Comparison of ENCODE assay signal across 21 cellular contexts in the genomic region with DNA sequence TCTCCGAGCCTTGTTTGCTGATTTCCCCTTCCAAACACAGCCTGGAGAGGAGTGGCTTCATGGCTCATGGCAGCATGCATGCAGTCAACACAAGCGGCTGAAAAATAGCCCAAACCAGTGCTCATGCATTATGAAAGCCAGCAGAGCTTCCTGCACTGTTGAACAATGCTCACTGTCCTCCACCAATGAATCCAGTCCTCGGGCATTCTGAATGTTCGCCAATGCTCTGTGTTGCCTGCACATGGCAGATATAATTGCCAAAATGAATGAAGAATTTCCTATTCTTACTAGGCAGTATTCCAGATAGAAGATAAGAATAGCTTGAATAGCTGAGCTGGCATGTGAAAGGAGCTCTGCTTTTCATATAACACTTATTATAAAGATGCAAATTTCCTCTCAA.
A peak's percentile ranks its signal among the peaks of the same experiment; 100 is the strongest.
DNase-seq lines count a peak whose midpoint lies in the region; ATAC-seq and TF ChIP-seq lines count a peak whose summit lies in the region.
"Had no signal": no experiment of that assay in that cellular context is flagged by ENCODE, and none has a peak within 500 bp of the region (broad histone marks: within the 10 kb centered on the region; RNA-seq: fewer than 3 reads in every experiment).

No MANE protein-coding gene starts in this region.

- H3K4me1 ChIP-seq in right cardiac atrium (ENCODE audit: control insufficient read depth, insufficient read depth, low read length) (no peaks in the 10 kb centered on the region), upper lobe of right lung (no peaks in the 10 kb centered on the region)
- H3K4me1 ChIP-seq: pancreas, spleen had no signal

- peaks cover 0 to 10% (median 2%) of the 10 kb centered on the region in 5 experiments for H3K9me3 Mint-ChIP-seq in brain
- H3K9me3 Mint-ChIP-seq: stimulated activated naive B cell treated with anti-CD40 and anti-IgM and Interleukin-4, amounts not matched to agents 10 μg/mL and 1 μg/mL and 100 μg/mL, for 72 hours; type B pancreatic cell had no signal

- peak overlapping the region in 3 of 5 experiments; percentile 12 to 78 (median 60) for H3K4me3 Mint-ChIP-seq in brain
- H3K4me3 Mint-ChIP-seq: CD4-positive, alpha-beta T cell; stimulated activated naive B cell treated with anti-CD40 and anti-IgM and Interleukin-4, amounts not matched to agents 10 μg/mL and 1 μg/mL and 100 μg/mL, for 72 hours; T-helper 17 cell; type B pancreatic cell had no signal

- ATAC-seq in Right ventricle myocardium superior (ENCODE audit: poor library complexity) (peak; percentile 29), right cardiac atrium (peak; percentile 28 to 88), upper lobe of right lung (peak; percentile 34)
- ATAC-seq: activated CD4-positive, CD25-positive, alpha-beta regulatory T cell treated with anti-CD3 and anti-CD28 coated beads, Interleukin-2, amount 50 U/mL, for 24 hours; mucosa of descending colon; Panc1; pancreas; stimulated activated naive B cell treated with anti-CD40 and anti-IgM and Interleukin-4, amounts not matched to agents 10 μg/mL and 1 μg/mL and 100 μg/mL, for 72 hours; T-helper 17 cell had no signal

- H3K27ac ChIP-seq in right cardiac atrium (ENCODE audit: low read length), result no peak overlapping the region
- H3K27ac ChIP-seq in upper lobe of right lung, result no peak overlapping the region
- H3K27ac ChIP-seq: pancreas, spleen had no signal

- no peaks in the 10 kb centered on the region for H3K9me3 ChIP-seq in right cardiac atrium (ENCODE audit: control insufficient read depth, low read length)
- H3K9me3 ChIP-seq in upper lobe of right lung, result no peaks in the 10 kb centered on the region
- H3K9me3 ChIP-seq: mucosa of descending colon, pancreas had no signal

- 23% methylated on average over 4 of the region's 4 CpGs for whole genome bisulfite sequencing in right cardiac atrium

- H3K27me3 Mint-ChIP-seq in brain, result no peaks in the 10 kb centered on the region
- H3K27me3 Mint-ChIP-seq: CD4-positive, alpha-beta T cell; stimulated activated naive B cell treated with anti-CD40 and anti-IgM and Interleukin-4, amounts not matched to agents 10 μg/mL and 1 μg/mL and 100 μg/mL, for 72 hours; T-helper 17 cell had no signal

- H3K36me3 Mint-ChIP-seq in brain, result no peaks in the 10 kb centered on the region
- H3K36me3 Mint-ChIP-seq: stimulated activated naive B cell treated with anti-CD40 and anti-IgM and Interleukin-4, amounts not matched to agents 10 μg/mL and 1 μg/mL and 100 μg/mL, for 72 hours; type B pancreatic cell had no signal

- peaks cover 22% of the 10 kb centered on the region for H3K4me1 Mint-ChIP-seq in brain
- H3K4me1 Mint-ChIP-seq: stimulated activated naive B cell treated with anti-CD40 and anti-IgM and Interleukin-4, amounts not matched to agents 10 μg/mL and 1 μg/mL and 100 μg/mL, for 72 hours; T-helper 17 cell had no signal

- intact Hi-C loops in Right ventricle myocardium superior (cut with DNase I) (no loop called here), cardiac septum (cut with DNase I) (no loop called here), right cardiac atrium (cut with DNase I) (loop anchor here in 2 of 4 donors (10.0 kb wide), 2 partner anchors 850 to 860 kb away; no protein-coding TSS in a partner anchor), upper lobe of right lung (cut with DNase I) (no loop called here)

- H3K4me3 ChIP-seq in right cardiac atrium (ENCODE audit: low read length) (no peak overlapping the region), upper lobe of right lung (no peak overlapping the region)
- H3K4me3 ChIP-seq: mucosa of descending colon, pancreas, spleen had no signal

- H3K36me3 ChIP-seq in upper lobe of right lung, result no peaks in the 10 kb centered on the region
- H3K36me3 ChIP-seq: pancreas, spleen had no signal

- TF ChIP-seq CTCF in brain (conservative IDR thresholded peaks at IDR 0.05) (no peak), upper lobe of right lung (IDR thresholded peaks at IDR 0.05) (no peak)

- H3K27ac Mint-ChIP-seq in brain, result peak overlapping the region in 4 of 5 experiments; percentile 48 to 87 (median 72)
- H3K27ac Mint-ChIP-seq: CD4-positive, alpha-beta T cell; stimulated activated naive B cell treated with anti-CD40 and anti-IgM and Interleukin-4, amounts not matched to agents 10 μg/mL and 1 μg/mL and 100 μg/mL, for 72 hours; T-helper 17 cell; type B pancreatic cell had no signal

- H3K27me3 ChIP-seq in right cardiac atrium (ENCODE audit: control insufficient read depth, insufficient read depth), result no peaks in the 10 kb centered on the region
- H3K27me3 ChIP-seq in upper lobe of right lung, result no peaks in the 10 kb centered on the region

- DNase-seq in Right ventricle myocardium superior, result no peak
- no peak for DNase-seq in cardiac septum (ENCODE audit: low spot score)
- peak in 2 of 3 donors; percentile 18 to 48 for DNase-seq in right cardiac atrium
- no peak for DNase-seq in upper lobe of right lung
- no peak for DNase-seq in Kasumi-1 (lab: John Stamatoyannopoulos, UW)
- no peak for DNase-seq in mesenteric fat pad (ENCODE audit: low spot score)
- no peak for DNase-seq in SHP77 treated with DMSO at 0.1 percent for 48 hours (lab: John Stamatoyannopoulos, UW)
- DNase-seq: activated naive CD4-positive, alpha-beta T cell; CD4-positive, alpha-beta T cell; DND-41; mucosa of descending colon; NCI-H187 treated with DMSO at 0.1 percent for 48 hours; NCI-H526 treated with DMSO at 0.1 percent for 48 hours; pancreas; spleen; stimulated activated naive B cell treated with anti-CD40 and anti-IgM and Interleukin-4, amounts not matched to agents 10 μg/mL and 1 μg/mL and 100 μg/mL, for 72 hours; T-helper 17 cell had no signal

Comparison
In these comparisons a context has a peak if more than half of its experiments do, and no peak if none do; other contexts are left out.
1. DNase-seq: peak in right cardiac atrium (2 of 3); none in Right ventricle myocardium superior (single experiment), cardiac septum (single experiment), upper lobe of right lung (single experiment), Kasumi-1 (0 of 2), mesenteric fat pad (single experiment) and SHP77 treated with DMSO at 0.1 percent for 48 hours (single experiment).
2. Peak in every context shown above with its lines, with median percentiles within 50 percentile points of each other: ATAC-seq.